Comparison of ENCODE assay signal across 1 cellular context in genomic region chr15:53918180-53919079, GRCh38.
TF ChIP-seq lines count a peak whose summit lies in the region.

No MANE protein-coding gene starts in this region.

TF ChIP-seq in GM12878, 131 proteins besides CTCF, POLR2A, EP300 and RAD21 (continued from another document):
- TF ChIP-seq E4F1 (IDR thresholded peaks at IDR 0.05; ENCODE audit: borderline replicate concordance, partially characterized antibody) (no peak), GATAD2B (conservative IDR thresholded peaks at IDR 0.05; ENCODE audit: low read depth) (no peak), PML (IDR thresholded peaks at IDR 0.05; ENCODE audit: low read length) (no peak), PAX5 (IDR thresholded peaks at IDR 0.05; ENCODE audit: borderline replicate concordance, low read depth, low read length) (no peak), USF1 (IDR thresholded peaks at IDR 0.05; ENCODE audit: borderline replicate concordance, extremely low read length, insufficient read depth, low read depth, low read length) (no peak), HSF1 (IDR thresholded peaks at IDR 0.05; ENCODE audit: low read depth, low read length) (no peak), BCLAF1 (IDR thresholded peaks at IDR 0.05) (no peak)
